In the genomic region with DNA sequence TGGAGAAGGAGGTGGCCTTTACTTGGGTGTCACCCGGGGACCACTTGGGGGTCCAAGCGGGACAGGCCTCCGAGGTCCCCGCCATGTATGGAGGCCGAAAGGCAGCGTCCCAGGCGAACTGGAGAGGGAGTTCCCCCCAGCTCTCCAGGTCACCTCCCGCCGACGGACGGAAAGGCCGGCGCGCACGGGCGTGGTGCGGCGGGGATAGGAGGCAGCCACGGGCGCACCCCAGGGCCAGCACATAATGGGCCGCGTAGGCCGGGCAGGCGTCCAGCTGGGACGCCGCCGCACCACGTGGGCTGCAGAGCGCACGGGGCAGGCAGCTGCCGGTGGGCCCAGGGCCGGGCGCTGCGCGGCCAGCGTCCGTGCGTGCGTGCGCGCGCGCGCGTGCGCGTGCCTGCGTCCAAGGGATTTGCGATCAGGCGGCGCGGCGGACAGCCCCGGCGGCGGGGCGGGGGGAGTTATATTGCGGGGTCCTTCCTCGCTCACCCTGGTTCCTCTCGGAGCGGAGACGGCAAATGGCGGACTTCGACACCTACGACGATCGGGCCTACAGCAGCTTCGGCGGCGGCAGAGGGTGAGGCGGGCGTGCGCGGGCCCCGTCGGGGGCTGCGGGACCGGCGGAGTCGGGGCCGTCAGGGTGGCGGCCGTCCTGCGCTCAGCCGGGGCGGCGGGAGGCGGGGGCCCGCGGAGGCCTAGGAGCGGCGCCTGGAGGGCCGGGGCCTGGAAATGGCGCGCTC, we compare ENCODE assay signal across 9 cellular contexts. TPM values are rescaled to one million over a fixed set of nuclear protein-coding genes. Genes with fewer than 3 reads are reported as not detected.
A peak's percentile ranks its signal among the peaks of the same experiment; 100 is the strongest.
DNase-seq lines count a peak whose midpoint lies in the region; ATAC-seq, FAIRE-seq and TF ChIP-seq lines count a peak whose summit lies in the region.
"Had no signal": no experiment of that assay in that cellular context is flagged by ENCODE, and none has a peak within 500 bp of the region (broad histone marks: within the 10 kb centered on the region; RNA-seq: fewer than 3 reads in every experiment).

A gene (plus strand): TSS at position 491 of the 740 bp plus-strand sequence. CDS start 28 bp downstream, at position 519.

- H3K4me1 ChIP-seq in kidney (ENCODE audit: control insufficient read depth in 1 of 2, insufficient read depth in 1 of 2, low read depth in 1 of 2, low read length in 2 of 2) = peaks cover 12 to 27% of the 10 kb centered on the region in 2 donors

- TF ChIP-seq CTCF in kidney (IDR thresholded peaks at IDR 0.05; ENCODE audit: borderline replicate concordance, extremely low read depth, insufficient read depth) = no peak

- H3K27ac ChIP-seq in kidney (ENCODE audit: low read depth in 2 of 2, low read length in 2 of 2) = peak within 1 kb of the TSS; percentile 89 to 90

- FAIRE-seq in kidney (lab: Jason Lieb, UNC) = no peak
- FAIRE-seq: TTC549 had no signal

- H3K36me3 ChIP-seq in kidney (ENCODE audit: control insufficient read depth in 1 of 2, insufficient read depth in 2 of 2, low read length in 2 of 2) = peaks cover 2 to 4% of the 10 kb centered on the region in 2 donors

- H3K9me3 ChIP-seq in kidney (ENCODE audit: control insufficient read depth in 1 of 2, low read length in 2 of 2) = no peaks in the 10 kb centered on the region

- DNase-seq in AML-193 (lab: John Stamatoyannopoulos, UW) = peak; percentile 80 to 88
- peak; percentile 92 for DNase-seq in NCI-H510A (lab: John Stamatoyannopoulos, UW)
- DNase-seq in activated CD4-positive, alpha-beta T cell treated with anti-CD3 and anti-CD28 coated beads for 1 hour = peak; percentile 90
- peak; percentile 93 for DNase-seq in cerebellum (ENCODE audit: low spot score)
- peak; percentile 99 for DNase-seq in kidney
- DNase-seq in stimulated activated CD4-positive, alpha-beta T cell treated with anti-CD3 and anti-CD28 coated beads, Interleukin-15, amount 100 ng/mL, for 1 hour (ENCODE audit: low read depth in 1 of 2, low spot score in 1 of 2) = peak; percentile 89 to 98

- TF ChIP-seq POLR2A in GM19193 (IDR thresholded peaks at IDR 0.05; ENCODE audit: extremely low read depth, insufficient read depth, insufficient read length) = peak; percentile 89

- peak within 1 kb of the TSS; percentile 92 for H3K4me3 ChIP-seq in kidney (ENCODE audit: low read length in 2 of 2)

- peak; percentile 86 for ATAC-seq in HG03432 (IDR thresholded peaks at IDR 0.05; ENCODE audit: unreplicated experiment)

- intact Hi-C loops in kidney (cut with DNase I) = no loop called here

- H3K9ac ChIP-seq in kidney (ENCODE audit: low read length in 2 of 2) = peak within 1 kb of the TSS; percentile 93 to 96

RNA-seq across cellular contexts. Expression of the gene that starts here (rescaled TPM):
- total RNA-seq in cerebellum = 141 TPM
- 240 TPM for total RNA-seq in kidney
- 153 TPM for polyA plus RNA-seq in kidney (ENCODE audit: insufficient read depth, low read depth, low replicate concordance)

Comparison
In these comparisons a context has a peak if more than half of its experiments do, and no peak if none do; other contexts are left out.
1. Peak in every context shown above with its lines: DNase-seq, ATAC-seq, H3K4me3 ChIP-seq and H3K27ac ChIP-seq.